Comparison of ENCODE assay signal across 23 cellular contexts in the genomic region with DNA sequence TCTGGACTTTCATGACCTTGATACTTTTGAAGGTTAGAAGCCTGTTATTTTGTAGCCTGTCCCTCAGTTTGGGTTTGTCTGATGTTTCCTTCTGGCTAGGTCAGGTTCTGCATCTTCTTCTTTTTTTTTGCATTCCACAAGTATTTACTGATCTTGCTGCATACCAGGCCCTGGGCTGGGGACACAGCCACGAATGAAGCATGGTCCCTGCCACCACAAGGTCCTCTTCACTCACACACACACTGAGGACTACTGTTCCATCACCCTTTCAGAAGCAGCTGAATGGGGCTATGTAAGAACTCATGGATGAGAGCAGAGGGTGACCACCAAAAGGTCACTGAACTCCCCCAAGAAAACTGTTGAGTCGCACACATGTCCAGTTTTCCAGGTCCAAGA. TPM values are rescaled to one million over a fixed set of nuclear protein-coding genes. Genes with fewer than 3 reads are reported as not detected.
A peak's percentile ranks its signal among the peaks of the same experiment; 100 is the strongest.
DNase-seq lines count a peak whose midpoint lies in the region; ATAC-seq lines count a peak whose summit lies in the region.
"Had no signal": no experiment of that assay in that cellular context is flagged by ENCODE, and none has a peak within 500 bp of the region (broad histone marks: within the 10 kb centered on the region; RNA-seq: fewer than 3 reads in every experiment).

No MANE protein-coding gene starts in this region.

- H3K27ac Mint-ChIP-seq in activated naive CD8-positive, alpha-beta T cell treated with anti-CD3 and anti-CD28 coated beads, Interleukin-2, amount 10 ng/mL, durations not matched to agents 7 days and 5 days, result peak overlapping the region; percentile 48
- H3K27ac Mint-ChIP-seq in activated naive CD8-positive, alpha-beta T cell treated with anti-CD3 and anti-CD28 coated beads, Interleukin-2, amount 50 U/mL, for 24 hours, result no peak overlapping the region
- H3K27ac Mint-ChIP-seq: CD4-positive, alpha-beta memory T cell; CD4-positive, CD25-positive, alpha-beta regulatory T cell; CD8-positive, alpha-beta memory T cell had no signal

- POLR2A ChIA-PET in activated naive CD8-positive, alpha-beta T cell treated with anti-CD3 and anti-CD28 coated beads, Interleukin-2, amount 10 ng/mL, durations not matched to agents 7 days and 5 days (lab: Charles Lee), result no interaction called here

- DNase-seq in activated naive CD8-positive, alpha-beta T cell treated with anti-CD3 and anti-CD28 coated beads, Interleukin-2, amount 10 ng/mL, durations not matched to agents 7 days and 5 days, result no peak
- no peak for DNase-seq in activated naive CD8-positive, alpha-beta T cell treated with anti-CD3 and anti-CD28 coated beads, Interleukin-2, amount 50 U/mL, for 24 hours
- DNase-seq in AG20443 (ENCODE audit: low spot score) (peak; percentile 9), ELF-1 (ENCODE audit: low read depth, low spot score) (peak; percentile 9), mesenteric fat pad (ENCODE audit: low spot score) (peak; percentile 14), Kasumi-1 (lab: John Stamatoyannopoulos, UW) (no peak), hypothalamus (lab: John Stamatoyannopoulos, UW) (no peak)
- DNase-seq: BE2C; C1 segment of cervical spinal cord; CD4-positive, alpha-beta memory T cell; CD4-positive, CD25-positive, alpha-beta regulatory T cell; CD8-positive, alpha-beta memory T cell; COR-L47; DMS 273 treated with DMSO at 0.1 percent for 48 hours; DMS153; DMS53; DMS79; DND-41; GDM1 had no signal

- no peaks in the 10 kb centered on the region for H3K36me3 Mint-ChIP-seq in activated naive CD8-positive, alpha-beta T cell treated with anti-CD3 and anti-CD28 coated beads, Interleukin-2, amount 10 ng/mL, durations not matched to agents 7 days and 5 days
- H3K36me3 Mint-ChIP-seq in activated naive CD8-positive, alpha-beta T cell treated with anti-CD3 and anti-CD28 coated beads, Interleukin-2, amount 50 U/mL, for 24 hours (ENCODE audit: low read depth), result no peaks in the 10 kb centered on the region
- H3K36me3 Mint-ChIP-seq: CD14-positive monocyte; CD4-positive, alpha-beta memory T cell; CD4-positive, CD25-positive, alpha-beta regulatory T cell; CD8-positive, alpha-beta memory T cell had no signal

- no peak overlapping the region for H3K4me3 Mint-ChIP-seq in activated naive CD8-positive, alpha-beta T cell treated with anti-CD3 and anti-CD28 coated beads, Interleukin-2, amount 10 ng/mL, durations not matched to agents 7 days and 5 days
- no peak overlapping the region for H3K4me3 Mint-ChIP-seq in activated naive CD8-positive, alpha-beta T cell treated with anti-CD3 and anti-CD28 coated beads, Interleukin-2, amount 50 U/mL, for 24 hours
- H3K4me3 Mint-ChIP-seq: CD14-positive monocyte; CD4-positive, alpha-beta memory T cell; CD4-positive, CD25-positive, alpha-beta regulatory T cell; CD8-positive, alpha-beta memory T cell had no signal

- ATAC-seq in activated naive CD8-positive, alpha-beta T cell treated with anti-CD3 and anti-CD28 coated beads, Interleukin-2, amount 10 ng/mL, durations not matched to agents 7 days and 5 days (ENCODE audit: low read depth), result no peak
- ATAC-seq in activated naive CD8-positive, alpha-beta T cell treated with anti-CD3 and anti-CD28 coated beads, Interleukin-2, amount 50 U/mL, for 24 hours, result no peak
- ATAC-seq in GM18870 (IDR thresholded peaks at IDR 0.05; ENCODE audit: unreplicated experiment), result no peak
- ATAC-seq: A549, GM12878 had no signal

- no peaks in the 10 kb centered on the region for H3K4me1 Mint-ChIP-seq in activated naive CD8-positive, alpha-beta T cell treated with anti-CD3 and anti-CD28 coated beads, Interleukin-2, amount 10 ng/mL, durations not matched to agents 7 days and 5 days
- no peaks in the 10 kb centered on the region for H3K4me1 Mint-ChIP-seq in activated naive CD8-positive, alpha-beta T cell treated with anti-CD3 and anti-CD28 coated beads, Interleukin-2, amount 50 U/mL, for 24 hours
- H3K4me1 Mint-ChIP-seq: CD4-positive, alpha-beta memory T cell; CD4-positive, CD25-positive, alpha-beta regulatory T cell; CD8-positive, alpha-beta memory T cell had no signal

- no peaks in the 10 kb centered on the region for H3K27me3 Mint-ChIP-seq in activated naive CD8-positive, alpha-beta T cell treated with anti-CD3 and anti-CD28 coated beads, Interleukin-2, amount 10 ng/mL, durations not matched to agents 7 days and 5 days
- H3K27me3 Mint-ChIP-seq in activated naive CD8-positive, alpha-beta T cell treated with anti-CD3 and anti-CD28 coated beads, Interleukin-2, amount 50 U/mL, for 24 hours, result no peaks in the 10 kb centered on the region
- H3K27me3 Mint-ChIP-seq: CD4-positive, alpha-beta memory T cell; CD4-positive, CD25-positive, alpha-beta regulatory T cell had no signal

- no peaks in the 10 kb centered on the region for H3K9me3 Mint-ChIP-seq in activated naive CD8-positive, alpha-beta T cell treated with anti-CD3 and anti-CD28 coated beads, Interleukin-2, amount 10 ng/mL, durations not matched to agents 7 days and 5 days
- no peaks in the 10 kb centered on the region for H3K9me3 Mint-ChIP-seq in activated naive CD8-positive, alpha-beta T cell treated with anti-CD3 and anti-CD28 coated beads, Interleukin-2, amount 50 U/mL, for 24 hours
- H3K9me3 Mint-ChIP-seq: CD8-positive, alpha-beta memory T cell had no signal

RNA-seq across cellular contexts. Expression of gene USP11, which starts 39.2 kb away (rescaled TPM):
- total RNA-seq in activated naive CD8-positive, alpha-beta T cell treated with anti-CD3 and anti-CD28 coated beads, Interleukin-2, amount 10 ng/mL, durations not matched to agents 7 days and 5 days, result 100 to 1,000 TPM; 101 TPM
- total RNA-seq in mesenteric fat pad, result 42.2 TPM

RNA-seq across cellular contexts. Expression of gene CDK16, which starts 53.5 kb away (rescaled TPM):
- 10 to 100 TPM; 62.3 to 67.1 TPM for total RNA-seq in activated naive CD8-positive, alpha-beta T cell treated with anti-CD3 and anti-CD28 coated beads, Interleukin-2, amount 10 ng/mL, durations not matched to agents 7 days and 5 days
- 80.6 TPM for total RNA-seq in mesenteric fat pad

Comparison
In these comparisons a context has a peak if more than half of its experiments do, and no peak if none do; other contexts are left out.
1. DNase-seq: peak in AG20443 (single experiment), ELF-1 (single experiment) and mesenteric fat pad (single experiment); none in activated naive CD8-positive, alpha-beta T cell treated with anti-CD3 and anti-CD28 coated beads, Interleukin-2, amount 10 ng/mL, durations not matched to agents 7 days and 5 days (single experiment), activated naive CD8-positive, alpha-beta T cell treated with anti-CD3 and anti-CD28 coated beads, Interleukin-2, amount 50 U/mL, for 24 hours (single experiment), Kasumi-1 (0 of 2) and hypothalamus (0 of 51).